In the genomic region with DNA sequence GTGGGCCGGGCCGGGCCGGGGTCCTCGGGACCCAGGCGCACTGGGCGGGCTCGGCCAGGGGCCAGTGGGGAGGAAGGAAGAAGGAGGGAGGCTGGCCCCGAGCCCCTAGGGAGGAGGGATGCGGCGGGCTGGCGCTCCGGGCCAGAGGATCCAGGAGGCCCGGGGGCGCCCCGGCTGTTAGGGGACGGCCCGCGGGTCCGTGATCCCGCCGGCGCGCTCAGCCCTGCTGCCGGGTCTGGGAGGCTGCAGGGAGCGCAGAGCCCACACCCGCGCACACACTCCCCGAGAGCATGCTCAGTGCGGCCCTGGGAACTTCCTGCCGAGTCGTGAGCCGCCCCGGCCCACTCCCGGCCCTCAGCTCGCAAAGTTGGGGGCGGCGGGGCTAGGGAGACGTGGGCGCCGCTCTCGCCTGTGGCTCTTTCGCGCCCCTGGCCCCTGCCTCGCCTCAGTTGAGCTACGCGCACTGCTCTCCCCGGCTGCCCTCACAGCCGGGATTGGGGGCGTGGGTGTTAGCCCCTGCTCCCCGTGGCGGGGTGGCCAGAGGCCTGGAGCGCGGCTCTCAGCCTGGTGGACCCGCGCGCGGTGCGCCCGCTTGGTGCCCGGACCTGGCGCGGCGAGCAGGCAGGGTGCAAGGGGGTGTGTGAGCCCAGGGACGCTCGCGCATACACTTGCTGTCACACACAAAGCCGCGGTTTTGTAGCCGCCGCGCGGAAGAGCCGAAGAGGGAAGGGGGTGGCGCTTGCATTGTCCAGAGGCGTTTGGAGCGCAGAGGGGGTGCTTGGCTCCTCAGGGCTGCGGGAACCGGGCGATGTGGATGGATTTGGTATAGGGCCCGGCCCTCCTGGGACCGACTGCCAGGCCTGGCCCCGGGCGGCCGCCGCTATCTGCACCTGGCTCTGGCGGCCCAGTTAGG, we compare ENCODE assay signal across 8 cellular contexts.
A peak's percentile ranks its signal among the peaks of the same experiment; 100 is the strongest.
DNase-seq lines count a peak whose midpoint lies in the region; ATAC-seq and TF ChIP-seq lines count a peak whose summit lies in the region.

No MANE protein-coding gene starts in this region.

- BruUV-seq in OCI-LY7 (replicated peaks; lab: Mats Ljungman, UMichigan): no TSS peak

- ATAC-seq in GM18870 (IDR thresholded peaks at IDR 0.05; ENCODE audit: unreplicated experiment) (peak; percentile 24), HG03108 (IDR thresholded peaks at IDR 0.05; ENCODE audit: unreplicated experiment) (peak; percentile 36)

- H3K27ac ChIP-seq in OCI-LY7 (ENCODE audit: low read depth, low read length, poor library complexity, severe bottlenecking) (peak overlapping the region; percentile 81), neural cell (ENCODE audit: low read length) (peak overlapping the region; percentile 78)

- no peak overlapping the region for H3K27ac Mint-ChIP-seq in activated T-helper 2 cell treated with anti-CD3 and anti-CD28 coated beads, Interferon-gamma antibody, Interleukin-2, Interleukin-4, amounts not matched to agents 10 μg/mL and 5 μg/mL and 100 μg/mL, durations not matched to agents 14 hours and 24 hours and 36 hours

- peak; percentile 33 for TF ChIP-seq RAD21 in neural cell (conservative IDR thresholded peaks at IDR 0.05)

- H3K27me3 ChIP-seq in neural cell (ENCODE audit: insufficient read depth, low read depth, low read length): no peaks in the 10 kb centered on the region

- H3K4me2 ChIP-seq in OCI-LY7 (ENCODE audit: low read length) (peak overlapping the region; percentile 91), neural cell (ENCODE audit: low read length) (peak overlapping the region; percentile 66)

- intact Hi-C loops in OCI-LY7 (cut with micrococcal nuclease; ENCODE audit: unreplicated experiment): loop anchor here (5.0 kb wide), 1 partner anchor 171 kb away; no protein-coding TSS in a partner anchor
- intact Hi-C loops in activated T-helper 2 cell treated with anti-CD3 and anti-CD28 coated beads, Interferon-gamma antibody, Interleukin-2, Interleukin-4, amounts not matched to agents 10 μg/mL and 5 μg/mL and 100 μg/mL, durations not matched to agents 14 hours and 24 hours and 36 hours (cut with micrococcal nuclease): loop anchor here (2.0 kb wide), 1 partner anchor 798 kb away; a partner anchor contains a TSS

- H3K9me3 ChIP-seq in OCI-LY7 (ENCODE audit: low read length) (no peaks in the 10 kb centered on the region), neural cell (ENCODE audit: low read length) (no peaks in the 10 kb centered on the region)

- no peaks in the 10 kb centered on the region for H3K9me2 ChIP-seq in OCI-LY7 (ENCODE audit: insufficient read depth, low read length)
- no peaks in the 10 kb centered on the region for H3K9me2 ChIP-seq in neural cell (ENCODE audit: insufficient read depth, low read length)

- peaks cover 46% of the 10 kb centered on the region for H3K4me1 ChIP-seq in OCI-LY7 (ENCODE audit: insufficient read depth, low read length, poor library complexity, severe bottlenecking)

- H3K36me3 Mint-ChIP-seq in activated T-helper 2 cell treated with anti-CD3 and anti-CD28 coated beads, Interferon-gamma antibody, Interleukin-2, Interleukin-4, amounts not matched to agents 10 μg/mL and 5 μg/mL and 100 μg/mL, durations not matched to agents 14 hours and 24 hours and 36 hours (ENCODE audit: low read depth): no peaks in the 10 kb centered on the region

- no peaks in the 10 kb centered on the region for H3F3A ChIP-seq in neural cell (ENCODE audit: insufficient read depth, low read length, poor library complexity, severe bottlenecking)

- H4K20me1 ChIP-seq in OCI-LY7 (ENCODE audit: insufficient read depth, low read length) (peaks cover 41% of the 10 kb centered on the region), neural cell (ENCODE audit: insufficient read depth) (no peaks in the 10 kb centered on the region)

- CTCF ChIA-PET in OCI-LY7 (lab: Charles Lee; ENCODE audit: unreplicated experiment): interaction anchor here (1.1 to 4.4 kb wide), 2 partner anchors 123 to 291 kb away, joined by 3 to 44 read pairs; no protein-coding TSS in a partner anchor

- H3K9me3 Mint-ChIP-seq in activated T-helper 2 cell treated with anti-CD3 and anti-CD28 coated beads, Interferon-gamma antibody, Interleukin-2, Interleukin-4, amounts not matched to agents 10 μg/mL and 5 μg/mL and 100 μg/mL, durations not matched to agents 14 hours and 24 hours and 36 hours: no peaks in the 10 kb centered on the region

- TF ChIP-seq CTCF in OCI-LY7 (conservative IDR thresholded peaks at IDR 0.05; ENCODE audit: low read length) (no peak), fibroblast of pulmonary artery (IDR thresholded peaks at IDR 0.05; ENCODE audit: low read length, missing control alignments) (no peak), neural cell (IDR thresholded peaks at IDR 0.05; ENCODE audit: poor library complexity, severe bottlenecking) (no peak)

- H3K9ac ChIP-seq in neural cell (ENCODE audit: low read length): peak overlapping the region; percentile 88

- H3K4me3 ChIP-seq in OCI-LY7 (ENCODE audit: low read depth, low read length, poor library complexity, severe bottlenecking) (peak overlapping the region; percentile 99), fibroblast of pulmonary artery (replicated peaks; ENCODE audit: low read depth, low read length) (peak overlapping the region; percentile 70), neural cell (ENCODE audit: low read length) (peak overlapping the region; percentile 98)

- H2AFZ ChIP-seq in OCI-LY7 (ENCODE audit: low read length) (peak overlapping the region; percentile 34; the same call in 1 of the 2 replicates), neural cell (ENCODE audit: low read depth, low read length) (peak overlapping the region; percentile 59)

- POLR2A ChIA-PET in OCI-LY7 (lab: Charles Lee): interaction anchor here (0.7 to 5.4 kb wide), 8 partner anchors 115 to 291 kb away, joined by 3 to 31 read pairs (median 4); a partner anchor contains a TSS

- H3K36me3 ChIP-seq in OCI-LY7 (ENCODE audit: insufficient read depth, low read length) (peaks cover 7% of the 10 kb centered on the region; the same call in 1 of the 2 replicates), neural cell (ENCODE audit: insufficient read depth, low read length) (no peaks in the 10 kb centered on the region)

- DNase-seq in AG08395 (ENCODE audit: low spot score) (peak; percentile 83), OCI-LY7 (ENCODE audit: low spot score) (peak; percentile 76), fibroblast of pulmonary artery (ENCODE audit: low read depth) (peak; percentile 68), superior temporal gyrus (ENCODE audit: extremely low spot score) (peak; percentile 64)
- peak; percentile 35 for DNase-seq in activated T-helper 2 cell treated with anti-CD3 and anti-CD28 coated beads, Interferon-gamma antibody, Interleukin-2, Interleukin-4, amounts not matched to agents 10 μg/mL and 5 μg/mL and 100 μg/mL, durations not matched to agents 14 hours and 24 hours and 36 hours (ENCODE audit: low spot score)

- no peak for TF ChIP-seq EP300 in neural cell (conservative IDR thresholded peaks at IDR 0.05; ENCODE audit: poor library complexity, severe bottlenecking)

- H3K4me3 Mint-ChIP-seq in activated T-helper 2 cell treated with anti-CD3 and anti-CD28 coated beads, Interferon-gamma antibody, Interleukin-2, Interleukin-4, amounts not matched to agents 10 μg/mL and 5 μg/mL and 100 μg/mL, durations not matched to agents 14 hours and 24 hours and 36 hours (ENCODE audit: low read depth): peak overlapping the region; percentile 67

- H3K4me1 Mint-ChIP-seq in activated T-helper 2 cell treated with anti-CD3 and anti-CD28 coated beads, Interferon-gamma antibody, Interleukin-2, Interleukin-4, amounts not matched to agents 10 μg/mL and 5 μg/mL and 100 μg/mL, durations not matched to agents 14 hours and 24 hours and 36 hours (ENCODE audit: low read depth): peaks cover 19% of the 10 kb centered on the region

- H3K79me2 ChIP-seq in OCI-LY7 (ENCODE audit: insufficient read depth, low read depth, low read length) (peaks cover 51% of the 10 kb centered on the region; the same call in 1 of the 2 replicates), neural cell (replicated peaks; ENCODE audit: insufficient read depth, low read length) (peaks cover 46% of the 10 kb centered on the region)

- H3K27me3 Mint-ChIP-seq in activated T-helper 2 cell treated with anti-CD3 and anti-CD28 coated beads, Interferon-gamma antibody, Interleukin-2, Interleukin-4, amounts not matched to agents 10 μg/mL and 5 μg/mL and 100 μg/mL, durations not matched to agents 14 hours and 24 hours and 36 hours (ENCODE audit: low read depth): peaks cover 47% of the 10 kb centered on the region

TF ChIP-seq in neural cell, 6 proteins besides CTCF, POLR2A, EP300 and RAD21:
- TF ChIP-seq TAF1 (IDR thresholded peaks at IDR 0.05; ENCODE audit: low read depth): no peak
- TF ChIP-seq MXI1 (conservative IDR thresholded peaks at IDR 0.05; ENCODE audit: poor library complexity, severe bottlenecking): peak; percentile 77
- TF ChIP-seq, protein P1, sequence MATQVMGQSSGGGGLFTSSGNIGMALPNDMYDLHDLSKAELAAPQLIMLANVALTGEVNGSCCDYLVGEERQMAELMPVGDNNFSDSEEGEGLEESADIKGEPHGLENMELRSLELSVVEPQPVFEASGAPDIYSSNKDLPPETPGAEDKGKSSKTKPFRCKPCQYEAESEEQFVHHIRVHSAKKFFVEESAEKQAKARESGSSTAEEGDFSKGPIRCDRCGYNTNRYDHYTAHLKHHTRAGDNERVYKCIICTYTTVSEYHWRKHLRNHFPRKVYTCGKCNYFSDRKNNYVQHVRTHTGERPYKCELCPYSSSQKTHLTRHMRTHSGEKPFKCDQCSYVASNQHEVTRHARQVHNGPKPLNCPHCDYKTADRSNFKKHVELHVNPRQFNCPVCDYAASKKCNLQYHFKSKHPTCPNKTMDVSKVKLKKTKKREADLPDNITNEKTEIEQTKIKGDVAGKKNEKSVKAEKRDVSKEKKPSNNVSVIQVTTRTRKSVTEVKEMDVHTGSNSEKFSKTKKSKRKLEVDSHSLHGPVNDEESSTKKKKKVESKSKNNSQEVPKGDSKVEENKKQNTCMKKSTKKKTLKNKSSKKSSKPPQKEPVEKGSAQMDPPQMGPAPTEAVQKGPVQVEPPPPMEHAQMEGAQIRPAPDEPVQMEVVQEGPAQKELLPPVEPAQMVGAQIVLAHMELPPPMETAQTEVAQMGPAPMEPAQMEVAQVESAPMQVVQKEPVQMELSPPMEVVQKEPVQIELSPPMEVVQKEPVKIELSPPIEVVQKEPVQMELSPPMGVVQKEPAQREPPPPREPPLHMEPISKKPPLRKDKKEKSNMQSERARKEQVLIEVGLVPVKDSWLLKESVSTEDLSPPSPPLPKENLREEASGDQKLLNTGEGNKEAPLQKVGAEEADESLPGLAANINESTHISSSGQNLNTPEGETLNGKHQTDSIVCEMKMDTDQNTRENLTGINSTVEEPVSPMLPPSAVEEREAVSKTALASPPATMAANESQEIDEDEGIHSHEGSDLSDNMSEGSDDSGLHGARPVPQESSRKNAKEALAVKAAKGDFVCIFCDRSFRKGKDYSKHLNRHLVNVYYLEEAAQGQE (IDR thresholded peaks at IDR 0.05; ENCODE audit: borderline replicate concordance): peak; percentile 35
- peak; percentile 49 for TF ChIP-seq POLR2AphosphoS5 (IDR thresholded peaks at IDR 0.05)
- no peak for TF ChIP-seq SMC3 (conservative IDR thresholded peaks at IDR 0.05; ENCODE audit: poor library complexity)

Comparison
In these comparisons a context has a peak if more than half of its experiments do, and no peak if none do; other contexts are left out.
1. Peak in every context shown above with its lines: DNase-seq, ATAC-seq, H3K4me3 ChIP-seq and H3K27ac ChIP-seq.